In genomic region chr7:107167483-107168232, GRCh38 we compare ENCODE assay signal across 8 cellular contexts. TPM values are rescaled to one million over a fixed set of nuclear protein-coding genes. Genes with fewer than 3 reads are reported as not detected.
A peak's percentile ranks its signal among the peaks of the same experiment; 100 is the strongest.
DNase-seq lines count a peak whose midpoint lies in the region; ATAC-seq and TF ChIP-seq lines count a peak whose summit lies in the region.

No MANE protein-coding gene starts in this region.

- POLR2A ChIA-PET in IMR-90 (lab: Charles Lee; ENCODE audit: unreplicated experiment) (interaction anchor here (0.6 to 1.1 kb wide), 3 partner anchors 10 to 1008 kb away, joined by 3 to 5 read pairs (median 4); no protein-coding TSS in a partner anchor), Panc1 (lab: Charles Lee) (interaction anchor here (0.7 kb wide), 2 partner anchors 16 to 413 kb away, joined by 10 read pairs; no protein-coding TSS in a partner anchor)

- H3K9me3 ChIP-seq in IMR-90 (ENCODE audit: control insufficient read depth, insufficient read depth, low read length), result no peaks in the 10 kb centered on the region
- no peaks in the 10 kb centered on the region for H3K9me3 ChIP-seq in Panc1 (ENCODE audit: control insufficient read depth, insufficient read depth, low read depth, low read length)
- no peaks in the 10 kb centered on the region for H3K9me3 ChIP-seq in parathyroid adenoma (ENCODE audit: control insufficient read depth, low read length)

- peak; percentile 15; the same call in 1 of the 2 replicates for TF ChIP-seq RAD21 in IMR-90 (IDR thresholded peaks at IDR 0.05; ENCODE audit: low read length)

- BruUV-seq in IMR-90 (replicated peaks; lab: Mats Ljungman, UMichigan) (no TSS peak), Panc1 (replicated peaks; lab: Mats Ljungman, UMichigan) (no TSS peak)

- H3K14ac ChIP-seq in IMR-90 (replicated peaks; ENCODE audit: low read depth, low read length), result peak overlapping the region; percentile 68

- H2BK15ac ChIP-seq in IMR-90 (ENCODE audit: low read depth, low read length), result peak overlapping the region; percentile 24; the same call in 1 of the 3 replicates

- H2AFZ ChIP-seq in IMR-90 (replicated peaks; ENCODE audit: low read length, poor library complexity), result peak overlapping the region; percentile 98
- H2AFZ ChIP-seq in parathyroid adenoma, result peak overlapping the region; percentile 90

- DNase-seq in DMS 273 (lab: John Stamatoyannopoulos, UW; ENCODE audit: unreplicated experiment) (peak; percentile 91), IMR-90 (peak; percentile 90), Panc1 (ENCODE audit: low read depth, low spot score) (peak; percentile 63), Right ventricle myocardium superior (no peak), islet precursor cell (no peak)
- DNase-seq in activated naive CD8-positive, alpha-beta T cell treated with anti-CD3 and anti-CD28 coated beads, Interleukin-2, amount 50 U/mL, for 16 hours (ENCODE audit: low read depth, low spot score), result peak; percentile 38

- peaks cover 15% of the 10 kb centered on the region for H3K79me2 ChIP-seq in parathyroid adenoma

- H3K27ac ChIP-seq in IMR-90 (ENCODE audit: insufficient read depth, low read length) (peak overlapping the region; percentile 88), Panc1 (ENCODE audit: low read length) (peak overlapping the region; percentile 69), parathyroid adenoma (peak overlapping the region; percentile 96)

- dilution Hi-C loops in IMR-90 (cut with HindIII; ENCODE audit: low sequenced_read_pairs, unreplicated experiment), result no loop called here

- CTCF ChIA-PET in IMR-90 (lab: Yijun Ruan, JAX), result interaction anchor here (0.6 to 1.1 kb wide), 9 partner anchors 45 to 661 kb away, joined by 3 to 6 read pairs (median 3); no protein-coding TSS in a partner anchor
- CTCF ChIA-PET in Panc1 (lab: Charles Lee), result interaction anchor here (0.6 to 1.5 kb wide), 3 partner anchors 19 to 988 kb away, joined by 3 to 9 read pairs (median 3); no protein-coding TSS in a partner anchor

- H4K20me1 ChIP-seq in IMR-90 (ENCODE audit: insufficient read depth, low read length), result peaks cover 14% of the 10 kb centered on the region

- peak overlapping the region; percentile 6 to 79 for H4K8ac ChIP-seq in IMR-90 (ENCODE audit: low read depth in 2 of 2, low read length in 2 of 2)

- peak overlapping the region; percentile 85 for H3K23ac ChIP-seq in IMR-90 (ENCODE audit: low read depth, low read length)

- peaks cover 3% of the 10 kb centered on the region for H3K36me3 ChIP-seq in IMR-90 (ENCODE audit: control insufficient read depth, insufficient read depth, low read length)
- no peaks in the 10 kb centered on the region for H3K36me3 ChIP-seq in Panc1 (ENCODE audit: control insufficient read depth, insufficient read depth, low read length)
- H3K36me3 ChIP-seq in parathyroid adenoma (ENCODE audit: control insufficient read depth, insufficient read depth, low read length), result no peaks in the 10 kb centered on the region

- H3K4me3 ChIP-seq in IMR-90 (ENCODE audit: insufficient read depth, low read depth, low read length) (peak overlapping the region; percentile 52), Panc1 (ENCODE audit: low read depth in 2 of 2, low read length in 2 of 2) (peak overlapping the region; percentile 79 to 89), parathyroid adenoma (ENCODE audit: low read depth, low read length) (peak overlapping the region; percentile 91)

- TF ChIP-seq CTCF in IMR-90 (conservative IDR thresholded peaks at IDR 0.05; ENCODE audit: low read depth, low read length) (peak; percentile 57), Panc1 (IDR thresholded peaks at IDR 0.05) (peak; percentile 32; the same call in 1 of the 2 replicates), parathyroid adenoma (IDR thresholded peaks at IDR 0.05) (peak; percentile 23)

- H3K79me1 ChIP-seq in IMR-90 (ENCODE audit: low read depth in 1 of 2, low read length in 2 of 2), result peaks cover 0 to 17% of the 10 kb centered on the region in 2 experiments; a peak in 3 of 4 replicates

- H4K91ac ChIP-seq in IMR-90 (ENCODE audit: insufficient read depth, low read depth, low read length), result peak overlapping the region; percentile 60

- in situ Hi-C loops in IMR-90 (cut with MboI; ENCODE audit: low sequenced_read_pairs) (no loop called here), Panc1 (cut with HindIII; ENCODE audit: low pct_unique_long_range_greater_than_20kb, low sequenced_read_pairs) (no loop called here)

- H3K4ac ChIP-seq in IMR-90 (ENCODE audit: low read depth, low read length), result peak overlapping the region; percentile 84

- ATAC-seq in IMR-90 (ENCODE audit: low read depth) (peak; percentile 6; the same call in 1 of the 2 replicates), Panc1 (no peak), Right ventricle myocardium superior (ENCODE audit: poor library complexity) (peak; percentile 38), GM21529 (IDR thresholded peaks at IDR 0.05; ENCODE audit: unreplicated experiment) (no peak)

- peak overlapping the region; percentile 74 for H2AK9ac ChIP-seq in IMR-90 (replicated peaks; ENCODE audit: low read depth, low read length, poor library complexity)

- peak overlapping the region; percentile 61; the same call in 1 of the 2 replicates for H2BK120ac ChIP-seq in IMR-90 (ENCODE audit: low read depth, low read length)

- peak overlapping the region; percentile 45; the same call in 1 of the 2 replicates for H3K56ac ChIP-seq in IMR-90 (ENCODE audit: extremely low read depth, insufficient read depth, low read length)

- peak overlapping the region; percentile 11; the same call in 1 of the 2 replicates for H2BK20ac ChIP-seq in IMR-90 (ENCODE audit: low read depth, low read length)

- no peaks in the 10 kb centered on the region for H3K4me1 ChIP-seq in IMR-90 (ENCODE audit: control insufficient read depth, insufficient read depth, low read length)
- H3K4me1 ChIP-seq in Panc1 (ENCODE audit: control insufficient read depth, insufficient read depth, low read length), result peaks cover 6% of the 10 kb centered on the region; the same call in 1 of the 2 replicates
- H3K4me1 ChIP-seq in parathyroid adenoma, result peaks cover 14% of the 10 kb centered on the region

- H3K4me2 ChIP-seq in IMR-90 (ENCODE audit: low read depth, low read length), result peak overlapping the region; percentile 91
- H3K4me2 ChIP-seq in parathyroid adenoma (ENCODE audit: low read length), result peak overlapping the region; percentile 55

- peak overlapping the region; percentile 41; the same call in 1 of the 2 replicates for H2AK5ac ChIP-seq in IMR-90 (ENCODE audit: low read depth, low read length)

- H4K5ac ChIP-seq in IMR-90 (ENCODE audit: low read depth, low read length), result peak overlapping the region; percentile 77

- no peaks in the 10 kb centered on the region for H3K9me1 ChIP-seq in IMR-90 (ENCODE audit: insufficient read depth, low read length)

- H3K9ac ChIP-seq in IMR-90 (ENCODE audit: low read depth, low read length) (peak overlapping the region; percentile 74), parathyroid adenoma (peak overlapping the region; percentile 7)

- TF ChIP-seq POLR2A in IMR-90 (IDR thresholded peaks at IDR 0.05; ENCODE audit: low read depth, low read length), result peak; percentile 65; the same call in 1 of the 2 replicates

- H3K27me3 ChIP-seq in IMR-90 (ENCODE audit: control insufficient read depth, insufficient read depth, low read length) (no peaks in the 10 kb centered on the region), Panc1 (ENCODE audit: control insufficient read depth, insufficient read depth, low read length) (peaks cover 17% of the 10 kb centered on the region), parathyroid adenoma (ENCODE audit: control insufficient read depth, insufficient read depth, low read length) (no peaks in the 10 kb centered on the region)

- peak overlapping the region; percentile 88 for H3K18ac ChIP-seq in IMR-90 (ENCODE audit: low read depth, low read length)

- 0% methylated on average over 7 of the region's 15 CpGs; no CpG with 5 or more reads in 1 of the 2 experiments for WGBS in IMR-90 (ENCODE audit: extremely low coverage in 2 of 2, insufficient read length in 1 of 2), 2 experiments

- intact Hi-C loops in IMR-90 (cut with micrococcal nuclease) (loop anchor here (1.0 to 5.0 kb wide), 2 partner anchors 44 to 375 kb away; no protein-coding TSS in a partner anchor), Panc1 (cut with micrococcal nuclease; ENCODE audit: unreplicated experiment) (no loop called here), Right ventricle myocardium superior (cut with DNase I) (no loop called here)

- H2BK5ac ChIP-seq in IMR-90 (ENCODE audit: low read depth, low read length, poor library complexity, severe bottlenecking), result peak overlapping the region; percentile 88

TF ChIP-seq in IMR-90, 13 proteins besides CTCF, POLR2A, EP300 and RAD21:
- peak; percentile 2; the same call in 1 of the 2 replicates for TF ChIP-seq SMC3 (IDR thresholded peaks at IDR 0.05; ENCODE audit: low read depth, low read length)
- no peak for TF ChIP-seq MAFK (IDR thresholded peaks at IDR 0.05; ENCODE audit: low read depth, low read length)
- no peak for TF ChIP-seq CHD1 (IDR thresholded peaks at IDR 0.05; ENCODE audit: low read depth, low read length)
- TF ChIP-seq CEBPB (IDR thresholded peaks at IDR 0.05; ENCODE audit: low read depth, low read length), result peak; percentile 95
- peak; percentile 35; the same call in 1 of the 2 replicates for TF ChIP-seq MAZ (IDR thresholded peaks at IDR 0.05; ENCODE audit: borderline replicate concordance, low read depth, low read length)
- TF ChIP-seq MXI1 (IDR thresholded peaks at IDR 0.05; ENCODE audit: borderline replicate concordance, low read depth, low read length), result no peak
- TF ChIP-seq FOS (IDR thresholded peaks at IDR 0.05; ENCODE audit: low read depth, low read length), result peak; percentile 47; the same call in 1 of the 2 replicates
- no peak for TF ChIP-seq RFX5 (IDR thresholded peaks at IDR 0.05; ENCODE audit: low read depth, low read length)

RNA-seq across cellular contexts. Expression of gene HBP1, which starts 1.1 kb away (rescaled TPM):
- 69.9 and 70.0 TPM in 2 replicates for total RNA-seq in IMR-90 (2012; rRNA removed)
- polyA plus RNA-seq in IMR-90 (2012; rRNA removed), result 19.0 and 27.1 TPM in 2 replicates
- 7.8 and 10.8 TPM in 2 replicates for polyA plus RNA-seq in IMR-90 (2012; cell fraction: cytosol; rRNA removed)
- 11.3 and 41.1 TPM in 2 replicates for polyA plus RNA-seq in IMR-90 (2012; cell fraction: nucleus; rRNA removed; ENCODE audit: low replicate concordance)
- total RNA-seq in Panc1 (2021; ENCODE audit: unreplicated experiment), result 28.1 TPM
- polyA plus RNA-seq in Panc1 (2012; ENCODE audit: insufficient read length), result 23.3 TPM
- total RNA-seq in Right ventricle myocardium superior, result 68.9 TPM

Comparison
In these comparisons a context has a peak if more than half of its experiments do, and no peak if none do; other contexts are left out.
1. DNase-seq: peak in DMS 273 (single experiment), IMR-90 (single experiment), Panc1 (single experiment) and activated naive CD8-positive, alpha-beta T cell treated with anti-CD3 and anti-CD28 coated beads, Interleukin-2, amount 50 U/mL, for 16 hours (single experiment); none in Right ventricle myocardium superior (single experiment) and islet precursor cell (single experiment).
2. ATAC-seq: peak in IMR-90 (single experiment) and Right ventricle myocardium superior (single experiment); none in Panc1 (single experiment) and GM21529 (single experiment).
3. Peak in every context shown above with its lines, with median percentiles within 50 percentile points of each other: H3K27ac ChIP-seq, H3K4me3 ChIP-seq and CTCF ChIP-seq.